ENCODE assay signal across 22 cellular contexts in the genomic region with DNA sequence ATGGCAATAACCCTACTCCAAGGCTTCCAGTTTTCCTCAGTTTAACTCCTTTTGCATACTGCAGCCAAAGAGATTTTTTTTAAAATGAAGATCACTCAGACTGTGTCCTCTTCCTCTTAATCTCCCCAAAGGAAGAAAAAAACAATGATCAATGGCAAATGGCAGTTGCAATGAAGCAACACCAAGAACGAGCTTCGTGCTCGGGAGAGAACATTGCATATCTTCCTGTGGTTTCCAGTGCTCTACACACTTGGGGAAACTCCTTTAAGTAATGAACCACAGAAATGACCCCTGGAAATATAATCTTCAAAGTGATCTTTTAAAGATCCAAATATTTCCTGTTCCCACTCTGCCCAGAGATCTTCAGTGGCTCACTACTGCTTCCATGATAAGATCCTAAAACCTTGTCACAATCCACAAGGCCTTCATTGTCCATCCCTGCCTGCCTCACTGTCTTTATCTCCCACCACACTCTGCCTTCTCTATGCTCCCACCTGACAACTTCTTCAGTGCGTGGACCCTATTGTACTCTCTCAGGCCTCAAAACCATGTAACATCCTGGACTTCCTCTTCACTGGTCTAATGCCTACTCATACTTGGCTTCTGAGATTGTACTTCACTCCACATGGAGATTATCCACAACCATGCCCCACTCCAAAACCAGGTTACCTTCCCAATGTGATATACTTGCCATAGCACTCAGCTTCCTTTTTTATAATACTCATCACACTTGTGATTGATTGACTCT.
"Had no signal": no experiment of that assay in that cellular context is flagged by ENCODE, and none has a peak within 500 bp of the region (broad histone marks: within the 10 kb centered on the region; RNA-seq: fewer than 3 reads in every experiment).

No MANE protein-coding gene starts in this region.

- H3K4me1 ChIP-seq: foreskin keratinocyte, lower lobe of right lung, parathyroid adenoma, testis had no signal

- H3K36me3 ChIP-seq: lower lobe of right lung, spleen had no signal

- H3K79me2 ChIP-seq: parathyroid adenoma had no signal

- H2AFZ ChIP-seq: parathyroid adenoma had no signal

- H3K4me3 ChIP-seq: lower lobe of right lung, spleen, testis had no signal

- H3K4me3 Mint-ChIP-seq: activated naive CD8-positive, alpha-beta T cell treated with anti-CD3 and anti-CD28 coated beads for 36 hours; activated T-helper 17 cell treated with anti-CD3 and anti-CD28 coated beads, Interleukin-2, amount 50 U/mL, for 72 hours; endodermal cell; mesothelial cell of epicardium; natural killer cell treated with Interleukin-12 subunit alpha and Interleukin-12 subunit beta and Interleukin-15 and Interleukin-18, amount 100 ng/mL, for 72 hours; stimulated activated memory B cell treated with anti-CD40 and anti-IgM and Interleukin-4, amounts not matched to agents 10 μg/mL and 1 μg/mL and 100 μg/mL, for 72 hours had no signal

- H3K4me1 Mint-ChIP-seq: activated naive CD8-positive, alpha-beta T cell treated with anti-CD3 and anti-CD28 coated beads for 36 hours; activated T-helper 17 cell treated with anti-CD3 and anti-CD28 coated beads, Interleukin-2, amount 50 U/mL, for 72 hours; endodermal cell; mesothelial cell of epicardium; stimulated activated memory B cell treated with anti-CD40 and anti-IgM and Interleukin-4, amounts not matched to agents 10 μg/mL and 1 μg/mL and 100 μg/mL, for 72 hours had no signal

- H3K36me3 Mint-ChIP-seq: mesothelial cell of epicardium; natural killer cell treated with Interleukin-12 subunit alpha and Interleukin-12 subunit beta and Interleukin-15 and Interleukin-18, amount 100 ng/mL, for 72 hours had no signal

- ATAC-seq: activated T-helper 17 cell treated with anti-CD3 and anti-CD28 coated beads, Interleukin-2, amount 50 U/mL, for 72 hours; foreskin keratinocyte; natural killer cell treated with Interleukin-12 subunit alpha and Interleukin-12 subunit beta and Interleukin-15 and Interleukin-18, amount 100 ng/mL, for 72 hours; stimulated activated memory B cell treated with anti-CD40 and anti-IgM and Interleukin-4, amounts not matched to agents 10 μg/mL and 1 μg/mL and 100 μg/mL, for 72 hours had no signal

- H3K9ac ChIP-seq: parathyroid adenoma had no signal

- H3K9me3 Mint-ChIP-seq: stimulated activated memory B cell treated with anti-CD40 and anti-IgM and Interleukin-4, amounts not matched to agents 10 μg/mL and 1 μg/mL and 100 μg/mL, for 72 hours had no signal

- H3K9me3 ChIP-seq: lower lobe of right lung, testis had no signal

- H3K27ac Mint-ChIP-seq: activated naive CD8-positive, alpha-beta T cell treated with anti-CD3 and anti-CD28 coated beads for 36 hours; activated T-helper 17 cell treated with anti-CD3 and anti-CD28 coated beads, Interleukin-2, amount 50 U/mL, for 72 hours; endodermal cell; mesothelial cell of epicardium; natural killer cell treated with Interleukin-12 subunit alpha and Interleukin-12 subunit beta and Interleukin-15 and Interleukin-18, amount 100 ng/mL, for 72 hours; stimulated activated memory B cell treated with anti-CD40 and anti-IgM and Interleukin-4, amounts not matched to agents 10 μg/mL and 1 μg/mL and 100 μg/mL, for 72 hours had no signal

- H3K27ac ChIP-seq: epithelial cell of prostate, foreskin keratinocyte, lower lobe of right lung, parathyroid adenoma, testis had no signal

- H3K27me3 Mint-ChIP-seq: activated naive CD8-positive, alpha-beta T cell treated with anti-CD3 and anti-CD28 coated beads for 36 hours; activated T-helper 17 cell treated with anti-CD3 and anti-CD28 coated beads, Interleukin-2, amount 50 U/mL, for 72 hours; natural killer cell treated with Interleukin-12 subunit alpha and Interleukin-12 subunit beta and Interleukin-15 and Interleukin-18, amount 100 ng/mL, for 72 hours; stimulated activated memory B cell treated with anti-CD40 and anti-IgM and Interleukin-4, amounts not matched to agents 10 μg/mL and 1 μg/mL and 100 μg/mL, for 72 hours had no signal

- DNase-seq: activated CD4-positive, alpha-beta T cell treated with anti-CD3 and anti-CD28 coated beads, Interleukin-2, amount 50 U/mL, for 4 hours; activated naive CD4-positive, alpha-beta T cell; activated naive CD8-positive, alpha-beta T cell treated with anti-CD3 and anti-CD28 coated beads for 36 hours; activated T-cell treated with anti-CD3 and anti-CD28 coated beads for 4 hours; amygdala; caudate nucleus; endodermal cell; foreskin keratinocyte; glutamatergic neuron; lower lobe of right lung; spleen; stimulated activated CD4-positive, alpha-beta T cell treated with anti-CD3 and anti-CD28 coated beads, Interleukin-4, amount 100 ng/mL, for 4 hours; testis had no signal

- H3K27me3 ChIP-seq: foreskin keratinocyte, spleen, testis had no signal

- FAIRE-seq: colon, keratinocyte, TTC549 had no signal
